Comparison of ENCODE assay signal across 22 cellular contexts in the genomic region with DNA sequence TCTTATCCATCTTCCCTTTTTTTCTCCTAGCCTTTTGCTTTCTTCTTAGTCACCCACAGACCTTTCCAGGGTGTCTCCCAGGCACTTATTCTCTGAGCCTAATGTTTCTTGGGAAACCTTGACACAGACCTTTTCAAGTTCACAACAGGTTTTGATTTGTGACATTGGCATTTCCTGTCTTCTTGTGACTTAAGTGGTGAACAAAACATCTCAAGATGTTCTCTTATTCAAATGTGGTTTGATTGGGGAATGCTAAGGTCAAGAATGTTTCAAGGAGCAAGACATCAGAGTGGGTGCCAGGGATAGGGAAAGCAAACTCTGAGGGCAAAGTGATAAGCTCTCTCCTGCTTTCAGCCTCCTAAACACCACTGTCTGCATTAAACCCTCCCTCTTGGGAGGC.
DNase-seq lines count a peak whose midpoint lies in the region; ATAC-seq, FAIRE-seq and TF ChIP-seq lines count a peak whose summit lies in the region.
"Had no signal": no experiment of that assay in that cellular context is flagged by ENCODE, and none has a peak within 500 bp of the region (broad histone marks: within the 10 kb centered on the region; RNA-seq: fewer than 3 reads in every experiment).

No MANE protein-coding gene starts in this region.

- H3K4me1 ChIP-seq in astrocyte (ENCODE audit: insufficient read depth, low read length): peaks cover 4% of the 10 kb centered on the region
- peaks cover 30% of the 10 kb centered on the region for H3K4me1 ChIP-seq in keratinocyte (ENCODE audit: control insufficient read depth, extremely low read depth, insufficient read depth, low read length)

- intact Hi-C loops in sciatic nerve (cut with DNase I): no loop called here

- no peaks in the 10 kb centered on the region for H3K36me3 Mint-ChIP-seq in astrocyte (ENCODE audit: low read depth, unreplicated experiment)
- H3K36me3 Mint-ChIP-seq: activated naive CD8-positive, alpha-beta T cell had no signal

- H3K9ac ChIP-seq in astrocyte (ENCODE audit: low read length) (no peak overlapping the region), keratinocyte (ENCODE audit: control insufficient read depth, extremely low read depth, insufficient read depth, low read length) (no peak overlapping the region)

- no peak overlapping the region for H2AFZ ChIP-seq in astrocyte (ENCODE audit: low read depth, low read length)
- no peak overlapping the region for H2AFZ ChIP-seq in keratinocyte (ENCODE audit: control insufficient read depth, low read length)

- H3K36me3 ChIP-seq in astrocyte (ENCODE audit: insufficient read depth, low read length): no peaks in the 10 kb centered on the region
- no peaks in the 10 kb centered on the region for H3K36me3 ChIP-seq in keratinocyte (ENCODE audit: control insufficient read depth in 2 of 2, extremely low read depth in 1 of 2, insufficient read depth in 2 of 2, low read length in 2 of 2)
- H3K36me3 ChIP-seq: gastrocnemius medialis had no signal

- H3K4me3 Mint-ChIP-seq in astrocyte (ENCODE audit: unreplicated experiment): no peak overlapping the region
- H3K4me3 Mint-ChIP-seq: activated naive CD8-positive, alpha-beta T cell; activated T-cell treated with anti-CD3 and anti-CD28 coated beads, Interleukin-2, amount 50 U/mL, for 24 hours had no signal

- peaks cover 11% of the 10 kb centered on the region for H3K4me1 Mint-ChIP-seq in astrocyte (ENCODE audit: low read depth, unreplicated experiment)

- no peaks in the 10 kb centered on the region for H3K9me1 ChIP-seq in keratinocyte (ENCODE audit: control insufficient read depth, extremely low read depth, insufficient read depth, low read length)

- H3K4me2 ChIP-seq in astrocyte (ENCODE audit: low read length) (no peak overlapping the region), keratinocyte (ENCODE audit: control insufficient read depth, extremely low read depth, insufficient read depth, low read depth, low read length) (peak overlapping the region; percentile 17)

- H3K27me3 Mint-ChIP-seq in astrocyte (ENCODE audit: low read depth, unreplicated experiment): peaks cover 9% of the 10 kb centered on the region
- H3K27me3 Mint-ChIP-seq: activated naive CD8-positive, alpha-beta T cell had no signal

- dilution Hi-C loops in keratinocyte (cut with MboI; ENCODE audit: extremely low pct_ligation_motif_present, low sequenced_read_pairs): no loop called here

- no peak overlapping the region for H3K27ac Mint-ChIP-seq in astrocyte (ENCODE audit: unreplicated experiment)
- H3K27ac Mint-ChIP-seq: activated naive CD8-positive, alpha-beta T cell; activated T-cell treated with anti-CD3 and anti-CD28 coated beads, Interleukin-2, amount 50 U/mL, for 24 hours had no signal

- H3K27ac ChIP-seq in astrocyte (ENCODE audit: low read depth, low read length) (no peak overlapping the region), keratinocyte (ENCODE audit: control insufficient read depth, insufficient read depth, low read length) (no peak overlapping the region)
- H3K27ac ChIP-seq: gastrocnemius medialis had no signal

- H3K9me3 Mint-ChIP-seq in astrocyte (ENCODE audit: unreplicated experiment): no peaks in the 10 kb centered on the region
- H3K9me3 Mint-ChIP-seq: activated T-cell treated with anti-CD3 and anti-CD28 coated beads, Interleukin-2, amount 50 U/mL, for 24 hours had no signal

- H4K20me1 ChIP-seq in astrocyte (ENCODE audit: insufficient read depth, low read length): no peaks in the 10 kb centered on the region
- no peaks in the 10 kb centered on the region for H4K20me1 ChIP-seq in keratinocyte (ENCODE audit: control insufficient read depth, extremely low read depth, insufficient read depth, low read length)

- no peak for TF ChIP-seq CTCF in astrocyte (IDR thresholded peaks at IDR 0.05; ENCODE audit: insufficient read depth, low read depth, low read length)
- no peak for TF ChIP-seq CTCF in keratinocyte (optimal IDR thresholded peaks at IDR 0.05 in 1 of 3, IDR thresholded peaks at IDR 0.05 in 1 of 3, conservative IDR thresholded peaks at IDR 0.05 in 1 of 3; ENCODE audit: extremely low read depth in 1 of 3, insufficient read depth in 2 of 3, low read length in 3 of 3)

- no peaks in the 10 kb centered on the region for H3K9me3 ChIP-seq in astrocyte (ENCODE audit: insufficient read depth, low read depth, low read length)
- H3K9me3 ChIP-seq in keratinocyte (ENCODE audit: control insufficient read depth, low read depth, low read length): no peaks in the 10 kb centered on the region
- H3K9me3 ChIP-seq: gastrocnemius medialis had no signal

- FAIRE-seq in astrocyte (lab: Jason Lieb, UNC): peak; percentile 62
- peak; percentile 70 for FAIRE-seq in keratinocyte (lab: Jason Lieb, UNC)
- FAIRE-seq: GM19239, islet of Langerhans had no signal

- H3K4me3 ChIP-seq in astrocyte (ENCODE audit: insufficient read depth, low read depth, low read length) (no peak overlapping the region), keratinocyte (ENCODE audit: control insufficient read depth in 2 of 3, extremely low read depth in 1 of 3, insufficient read depth in 2 of 3, low read depth in 1 of 3, low read length in 3 of 3) (no peak overlapping the region)
- H3K4me3 ChIP-seq: gastrocnemius medialis, skin epidermis had no signal

- DNase-seq in A172 (ENCODE audit: low spot score): peak; percentile 72
- DNase-seq in HCEC 1CT: peak; percentile 77
- DNase-seq in astrocyte (ENCODE audit: low read depth): no peak
- no peak for DNase-seq in keratinocyte (ENCODE audit: low read depth, low spot score)
- no peak for DNase-seq in sciatic nerve (ENCODE audit: low spot score)
- DNase-seq in LoVo (ENCODE audit: low spot score): no peak
- DNase-seq: ACHN; activated CD4-positive, alpha-beta T cell treated with anti-CD3 and anti-CD28 coated beads, Interleukin-2, amount 50 U/mL, for 1 hour; activated T-cell treated with anti-CD3 and anti-CD28 coated beads, Interleukin-2, amount 50 U/mL, for 24 hours; caudate nucleus; COR-L47; effector memory CD4-positive, alpha-beta T cell; gastrocnemius medialis; NCI-H146; NCI-H345; T1000 had no signal

- ATAC-seq in sciatic nerve (no peak), HG03432 (IDR thresholded peaks at IDR 0.05; ENCODE audit: unreplicated experiment) (no peak), GM19395 (IDR thresholded peaks at IDR 0.05; ENCODE audit: unreplicated experiment) (no peak)
- ATAC-seq: gastrocnemius medialis had no signal

- H3K79me2 ChIP-seq in astrocyte (ENCODE audit: insufficient read depth, low read length): no peaks in the 10 kb centered on the region
- no peaks in the 10 kb centered on the region for H3K79me2 ChIP-seq in keratinocyte (ENCODE audit: control insufficient read depth, insufficient read depth, low read length)

- H3K27me3 ChIP-seq in astrocyte (ENCODE audit: insufficient read depth, low read length) (no peaks in the 10 kb centered on the region), keratinocyte (ENCODE audit: control insufficient read depth, extremely low read depth, insufficient read depth, low read length) (no peaks in the 10 kb centered on the region)
- H3K27me3 ChIP-seq: gastrocnemius medialis had no signal

Comparison
In these comparisons a context has a peak if more than half of its experiments do, and no peak if none do; other contexts are left out.
1. DNase-seq: peak in A172 (single experiment) and HCEC 1CT (single experiment); none in astrocyte (single experiment), keratinocyte (single experiment), sciatic nerve (single experiment) and LoVo (single experiment).